In the genomic region with DNA sequence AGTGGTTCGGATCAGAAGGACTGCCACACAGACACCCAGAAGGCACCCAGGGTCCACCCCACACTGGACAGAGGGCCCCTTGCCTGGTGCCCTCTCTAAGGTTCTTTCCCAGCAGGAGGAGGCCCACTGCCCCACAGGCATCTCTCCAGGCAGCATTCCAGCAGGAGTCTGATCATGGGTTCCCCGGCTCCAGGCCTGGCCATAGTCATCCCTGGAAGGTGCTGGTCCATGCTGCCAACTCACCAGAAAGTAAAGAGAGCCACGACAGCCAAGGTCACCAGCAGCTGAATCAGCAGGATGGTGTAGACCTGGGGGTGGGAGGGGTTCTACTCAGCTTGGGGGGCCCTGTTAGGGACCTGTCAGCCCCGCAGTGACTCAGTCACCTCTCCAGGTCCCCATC, we compare ENCODE assay signal across 25 cellular contexts. TPM values are rescaled to one million over a fixed set of nuclear protein-coding genes. Genes with fewer than 3 reads are reported as not detected.
DNase-seq lines count a peak whose midpoint lies in the region.
"Had no signal": no experiment of that assay in that cellular context is flagged by ENCODE, and none has a peak within 500 bp of the region (broad histone marks: within the 10 kb centered on the region; RNA-seq: fewer than 3 reads in every experiment).

No MANE protein-coding gene starts in this region.

- peaks cover 93% of the 10 kb centered on the region for H3K4me1 ChIP-seq in Karpas-422 (ENCODE audit: low read length)
- H3K4me1 ChIP-seq: SJSA1 had no signal

- H4K20me1 ChIP-seq in Karpas-422 (ENCODE audit: insufficient read depth, low read depth, low read length): no peaks in the 10 kb centered on the region

- no peak overlapping the region for H3K4me2 ChIP-seq in Karpas-422 (ENCODE audit: low read depth, low read length, poor library complexity, severe bottlenecking)

- H3K79me2 ChIP-seq in Karpas-422 (ENCODE audit: low read length): no peaks in the 10 kb centered on the region

- 0 out of 2 replicates have a peak overlapping the region, but pooled peaks have one; percentile 4 for H3K9ac ChIP-seq in Karpas-422 (ENCODE audit: low read length)

- H3K27ac ChIP-seq in Karpas-422 (ENCODE audit: low read length): no peak overlapping the region
- H3K27ac ChIP-seq: SJSA1 had no signal

- H3K9me3 ChIP-seq in Karpas-422 (ENCODE audit: low read length): no peaks in the 10 kb centered on the region
- H3K9me3 ChIP-seq: SJSA1 had no signal

- peak; percentile 9 for DNase-seq in EH (ENCODE audit: low read depth)
- DNase-seq in Karpas-422: no peak
- peak; percentile 53 for DNase-seq in astrocyte of the hippocampus (ENCODE audit: low read depth, low spot score)
- DNase-seq in posterior vena cava (ENCODE audit: low spot score): peak; percentile 36
- DNase-seq in UCSD-AML1 (lab: John Stamatoyannopoulos, UW; ENCODE audit: unreplicated experiment): no peak
- no peak for DNase-seq in islet precursor cell
- DNase-seq in activated naive CD4-positive, alpha-beta T cell treated with Interleukin-2 at 50 U/mL for 16 hours: no peak
- DNase-seq: CD4-positive, CD25-positive, alpha-beta regulatory T cell; COR-L47; DMS79; GOT3; HCEC 1CT; MM.1S; NCI-H1092; NCI-H1436 treated with DMSO at 0.1 percent for 48 hours; NCI-H1930; NCI-H2227 treated with DMSO at 0.1 percent for 48 hours; NCI-H510A treated with DMSO at 0.1 percent for 48 hours; NCI-H748 treated with DMSO at 0.1 percent for 48 hours; NK-92 treated with Interleukin-12 subunit alpha and Interleukin-12 subunit beta, amount 100 ng/mL, for 24 hours; T-helper 1 cell had no signal

- H3K36me3 ChIP-seq in Karpas-422 (ENCODE audit: insufficient read depth, low read length): peaks cover 4% of the 10 kb centered on the region; the same call in 1 of the 2 replicates
- H3K36me3 ChIP-seq: SJSA1 had no signal

- no peak overlapping the region for H3K4me3 ChIP-seq in Karpas-422 (ENCODE audit: low read length)
- H3K4me3 ChIP-seq: SJSA1 had no signal

- no peaks in the 10 kb centered on the region for H3K27me3 ChIP-seq in Karpas-422 (ENCODE audit: low read length)
- H3K27me3 ChIP-seq: SJSA1 had no signal

- intact Hi-C loops in posterior vena cava (cut with DNase I): no loop called here

- no peak overlapping the region for H2AFZ ChIP-seq in Karpas-422 (ENCODE audit: low read length)

- H3K9me2 ChIP-seq in Karpas-422 (replicated peaks; ENCODE audit: insufficient read depth, low read length): no peaks in the 10 kb centered on the region

RNA-seq across cellular contexts. Expression of a gene that starts 6.4 kb away (rescaled TPM):
- 27.4 and 49.8 TPM in 2 replicates for total RNA-seq in Karpas-422 (2014; rRNA removed; shearing (Covaris generic); ENCODE audit: low replicate concordance)
- 1 to 10 TPM; 1.8 to 2.5 TPM for total RNA-seq in posterior vena cava
- total RNA-seq: B cell, G401, SJSA1 had no signal

RNA-seq across cellular contexts. Expression of a gene that starts 53.3 kb away (rescaled TPM):
- 0.07 and 0.63 TPM in 2 replicates for total RNA-seq in Karpas-422 (2014; rRNA removed; shearing (Covaris generic); ENCODE audit: low replicate concordance)
- total RNA-seq in posterior vena cava: under 1 TPM; 0.33 to 0.42 TPM
- total RNA-seq: B cell; CD4-positive, CD25-positive, alpha-beta regulatory T cell; G401; LHCN-M2; SJSA1 had no signal

RNA-seq across cellular contexts. Expression of a gene that starts 54.4 kb away (rescaled TPM):
- total RNA-seq in Karpas-422 (2014; rRNA removed; shearing (Covaris generic); ENCODE audit: low replicate concordance): 5.8 and 10.2 TPM in 2 replicates
- total RNA-seq in posterior vena cava: 1 to 10 TPM; 2.5 to 4.0 TPM

Comparison
In these comparisons a context has a peak if more than half of its experiments do, and no peak if none do; other contexts are left out.
1. DNase-seq: peak in EH (single experiment), astrocyte of the hippocampus (single experiment) and posterior vena cava (single experiment); none in Karpas-422 (single experiment), UCSD-AML1 (single experiment), islet precursor cell (single experiment) and activated naive CD4-positive, alpha-beta T cell treated with Interleukin-2 at 50 U/mL for 16 hours (single experiment).